Comparison of ENCODE assay signal across 1 cellular context in the genomic region with DNA sequence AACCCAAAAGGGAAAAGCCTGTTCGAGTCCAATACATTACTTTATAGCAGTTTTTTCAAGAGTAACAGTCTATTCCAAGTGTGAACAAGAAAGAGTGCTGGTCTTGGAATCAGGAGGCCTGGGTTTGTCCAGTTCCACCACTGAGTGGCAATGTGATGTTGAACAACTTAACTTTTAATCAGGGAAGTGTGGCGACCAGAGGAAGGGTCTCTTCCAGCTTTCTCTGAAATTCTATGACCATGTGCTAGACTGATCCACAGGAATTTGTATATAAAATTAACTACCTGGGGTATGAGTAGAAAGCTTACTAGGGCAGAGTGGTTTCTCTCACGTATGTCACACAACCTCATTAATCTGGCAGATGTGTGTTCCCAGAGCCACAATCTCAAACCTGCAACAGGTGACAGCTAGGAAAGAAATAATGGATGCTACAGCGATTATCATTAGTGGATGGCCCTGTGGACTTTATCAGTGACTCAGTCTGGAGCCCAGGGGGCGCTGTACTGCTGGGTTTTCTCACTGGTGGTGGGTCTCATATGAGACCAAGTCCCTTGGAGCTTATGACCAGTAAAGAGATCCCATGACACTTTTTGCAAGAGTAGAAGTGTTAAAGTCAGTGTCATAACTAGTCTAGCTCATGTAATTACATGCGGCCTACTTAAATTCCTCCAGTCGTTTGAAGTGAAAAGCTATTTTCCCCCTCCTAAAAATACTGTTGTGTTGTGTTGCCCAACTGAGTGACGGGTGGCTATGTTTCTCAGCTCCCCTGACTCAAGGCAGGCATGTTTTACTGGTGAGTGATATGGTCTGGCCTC.
TF ChIP-seq lines count a peak whose summit lies in the region.

No MANE protein-coding gene starts in this region.

TF ChIP-seq in Ishikawa, 13 proteins besides CTCF, POLR2A, EP300 and RAD21 (continued from another document):
- TF ChIP-seq TAF1 (IDR thresholded peaks at IDR 0.05; ENCODE audit: low read depth) (no peak), NFIC (IDR thresholded peaks at IDR 0.05) (no peak)
TF ChIP-seq in Ishikawa: peak in this region for 0.
